ENCODE assay signal across 27 cellular contexts in genomic region chr6:40472354-40472753, GRCh38.
DNase-seq lines count a peak whose midpoint lies in the region; ATAC-seq and TF ChIP-seq lines count a peak whose summit lies in the region.
"Had no signal": no experiment of that assay in that cellular context is flagged by ENCODE, and none has a peak within 500 bp of the region (broad histone marks: within the 10 kb centered on the region; RNA-seq: fewer than 3 reads in every experiment).

No MANE protein-coding gene starts in this region.

- H2BK120ac ChIP-seq in mesendoderm (ENCODE audit: low read depth, low read length) = no peak overlapping the region

- no peak overlapping the region for H2BK15ac ChIP-seq in mesendoderm (replicated peaks; ENCODE audit: low read depth)

- no peak overlapping the region for H4K5ac ChIP-seq in mesendoderm (ENCODE audit: low read length)

- no peaks in the 10 kb centered on the region for H3K79me1 ChIP-seq in mesendoderm (ENCODE audit: low read length)

- H3K27ac ChIP-seq in osteoblast (ENCODE audit: low read depth, low read length) (no peak overlapping the region), mesendoderm (ENCODE audit: low read depth, low read length) (no peak overlapping the region)
- H3K27ac ChIP-seq: ascending aorta, testis, uterus had no signal

- H3K9me3 ChIP-seq in osteoblast (ENCODE audit: low read depth, low read length) (no peaks in the 10 kb centered on the region), T-helper 17 cell (ENCODE audit: control insufficient read depth, low read length, poor library complexity, severe bottlenecking) (no peaks in the 10 kb centered on the region)
- H3K9me3 ChIP-seq: ascending aorta, testis, uterus had no signal

- no peak overlapping the region for H3K4me3 Mint-ChIP-seq in T-helper 17 cell
- H3K4me3 Mint-ChIP-seq: activated CD4-positive, alpha-beta memory T cell treated with anti-CD3 and anti-CD28 coated beads, Interleukin-2, amount 10 ng/mL, durations not matched to agents 7 days and 5 days; CD8-positive, alpha-beta T cell; neural crest cell had no signal

- no peak overlapping the region for H4K8ac ChIP-seq in mesendoderm (ENCODE audit: low read depth, low read length)

- no peaks in the 10 kb centered on the region for H4K20me1 ChIP-seq in osteoblast (ENCODE audit: insufficient read depth, low read length)

- no CpG with 5 or more reads among the region's 5 CpGs for WGBS in mesendoderm (ENCODE audit: extremely low coverage, insufficient coverage, low lambda C conversion rate)

- no peak overlapping the region for H3K4me2 ChIP-seq in osteoblast (ENCODE audit: insufficient read depth, low read length)
- H3K4me2 ChIP-seq in mesendoderm (ENCODE audit: low read length) = no peak overlapping the region

- H3K23ac ChIP-seq in mesendoderm (ENCODE audit: low read length) = no peak overlapping the region

- ATAC-seq in T-helper 17 cell = no peak
- ATAC-seq: activated CD4-positive, CD25-positive, alpha-beta regulatory T cell treated with anti-CD3 and anti-CD28 coated beads, Interleukin-2, amount 50 U/mL, for 24 hours; activated naive CD4-positive, alpha-beta T cell treated with anti-CD3 and anti-CD28 coated beads, Interleukin-2, amount 50 U/mL, for 72 hours; CD8-positive, alpha-beta T cell; K562; right cardiac atrium had no signal

- no peaks in the 10 kb centered on the region for H3K27me3 ChIP-seq in osteoblast (ENCODE audit: insufficient read depth, low read length)
- no peaks in the 10 kb centered on the region for H3K27me3 ChIP-seq in mesendoderm (ENCODE audit: insufficient read depth, low read length, poor library complexity)
- H3K27me3 ChIP-seq: ascending aorta, testis, uterus had no signal

- no peaks in the 10 kb centered on the region for H3K36me3 Mint-ChIP-seq in T-helper 17 cell (ENCODE audit: low read depth)
- H3K36me3 Mint-ChIP-seq: activated naive CD4-positive, alpha-beta T cell treated with anti-CD3 and anti-CD28 coated beads, Interleukin-2, amount 50 U/mL, for 72 hours; CD8-positive, alpha-beta T cell had no signal

- H3K36me3 ChIP-seq in osteoblast (ENCODE audit: insufficient read depth, low read length) (no peaks in the 10 kb centered on the region), mesendoderm (ENCODE audit: control insufficient read depth, insufficient read depth, low read length) (no peaks in the 10 kb centered on the region)
- H3K36me3 ChIP-seq: ascending aorta, uterus had no signal

- H3K18ac ChIP-seq in mesendoderm (ENCODE audit: low read length) = no peak overlapping the region

- no peak overlapping the region for H2BK5ac ChIP-seq in mesendoderm (ENCODE audit: low read length)

- H3K79me2 ChIP-seq in osteoblast (ENCODE audit: insufficient read depth, low read length) = no peaks in the 10 kb centered on the region
- H3K79me2 ChIP-seq in mesendoderm (ENCODE audit: control insufficient read depth, insufficient read depth, low read length) = no peaks in the 10 kb centered on the region

- H3K56ac ChIP-seq in mesendoderm (ENCODE audit: low read length) = no peak overlapping the region

- H3K4me1 ChIP-seq in osteoblast (ENCODE audit: insufficient read depth, low read length) (no peaks in the 10 kb centered on the region), mesendoderm (ENCODE audit: control insufficient read depth, low read depth, low read length) (peaks cover under 1% of the 10 kb centered on the region)
- H3K4me1 ChIP-seq: ascending aorta, uterus had no signal

- H3K27ac Mint-ChIP-seq in T-helper 17 cell = no peak overlapping the region
- H3K27ac Mint-ChIP-seq: activated CD4-positive, alpha-beta memory T cell treated with anti-CD3 and anti-CD28 coated beads, Interleukin-2, amount 10 ng/mL, durations not matched to agents 7 days and 5 days; activated T-helper 2 cell treated with anti-CD3 and anti-CD28 coated beads, Interferon-gamma antibody, Interleukin-2, Interleukin-4, amounts not matched to agents 10 μg/mL and 5 μg/mL and 100 μg/mL, durations not matched to agents 14 hours and 24 hours and 36 hours; CD8-positive, alpha-beta T cell had no signal

- H3K4ac ChIP-seq in mesendoderm (ENCODE audit: low read depth, low read length) = no peak overlapping the region

- TF ChIP-seq CTCF in osteoblast (IDR thresholded peaks at IDR 0.05; ENCODE audit: extremely low read depth, low read depth, low read length) = no peak
- TF ChIP-seq CTCF in GM20000 (IDR thresholded peaks at IDR 0.05; ENCODE audit: extremely low read depth, missing control alignments) = no peak

- DNase-seq in NCI-H748 (lab: John Stamatoyannopoulos, UW; ENCODE audit: unreplicated experiment) (peak; percentile 65), NCI-H748 treated with DMSO at 0.1 percent for 48 hours (lab: John Stamatoyannopoulos, UW) (no peak), NCI-H2107 (lab: John Stamatoyannopoulos, UW) (peak; percentile 24), NCI-H82 treated with DMSO at 0.1 percent for 48 hours (lab: John Stamatoyannopoulos, UW; ENCODE audit: unreplicated experiment) (peak; percentile 78), osteoblast (ENCODE audit: insufficient read length, low spot score, missing footprints) (peak; percentile 11), GM20000 (ENCODE audit: low spot score) (no peak), T-helper 17 cell (no peak), mesendoderm (no peak)
- DNase-seq: activated CD4-positive, alpha-beta memory T cell treated with anti-CD3 and anti-CD28 coated beads, Interleukin-2, amount 10 ng/mL, durations not matched to agents 7 days and 5 days; CD8-positive, alpha-beta T cell; central memory CD4-positive, alpha-beta T cell; kidney glomerular epithelial cell; NCI-H1694; NCI-H774; right cardiac atrium; Right ventricle myocardium superior; stimulated activated CD4-positive, alpha-beta T cell treated with anti-CD3 and anti-CD28 coated beads, Interleukin-4, amount 100 ng/mL, for 24 hours; stimulated activated naive CD4-positive, alpha-beta T cell; testis; uterus had no signal

- H2AK5ac ChIP-seq in mesendoderm (ENCODE audit: low read length) = no peak overlapping the region

- H3K27me3 Mint-ChIP-seq in T-helper 17 cell = peaks cover 17% of the 10 kb centered on the region

- H2AFZ ChIP-seq in osteoblast (ENCODE audit: low read length) = no peak overlapping the region

- H3K4me3 ChIP-seq in osteoblast (ENCODE audit: insufficient read depth, low read length) = no peak overlapping the region
- H3K4me3 ChIP-seq in mesendoderm (ENCODE audit: low read length) = no peak overlapping the region
- H3K4me3 ChIP-seq: ascending aorta, K562, lung, testis, uterus had no signal

- H3K9ac ChIP-seq in mesendoderm (ENCODE audit: low read length) = no peak overlapping the region

- H3K4me1 Mint-ChIP-seq in T-helper 17 cell = peaks cover 7% of the 10 kb centered on the region

Comparison
In these comparisons a context has a peak if more than half of its experiments do, and no peak if none do; other contexts are left out.
1. DNase-seq: peak in NCI-H748 (single experiment), NCI-H2107 (single experiment), NCI-H82 treated with DMSO at 0.1 percent for 48 hours (single experiment) and osteoblast (single experiment); none in NCI-H748 treated with DMSO at 0.1 percent for 48 hours (single experiment), GM20000 (single experiment), T-helper 17 cell (0 of 3) and mesendoderm (single experiment).